ENCODE assay signal across 1 cellular context in genomic region chr3:161275919-161276318, GRCh38.
TF ChIP-seq lines count a peak whose summit lies in the region.

No MANE protein-coding gene starts in this region.

TF ChIP-seq in HepG2, 621 proteins besides CTCF, POLR2A, EP300 and RAD21:
- TF ChIP-seq, protein P1, sequence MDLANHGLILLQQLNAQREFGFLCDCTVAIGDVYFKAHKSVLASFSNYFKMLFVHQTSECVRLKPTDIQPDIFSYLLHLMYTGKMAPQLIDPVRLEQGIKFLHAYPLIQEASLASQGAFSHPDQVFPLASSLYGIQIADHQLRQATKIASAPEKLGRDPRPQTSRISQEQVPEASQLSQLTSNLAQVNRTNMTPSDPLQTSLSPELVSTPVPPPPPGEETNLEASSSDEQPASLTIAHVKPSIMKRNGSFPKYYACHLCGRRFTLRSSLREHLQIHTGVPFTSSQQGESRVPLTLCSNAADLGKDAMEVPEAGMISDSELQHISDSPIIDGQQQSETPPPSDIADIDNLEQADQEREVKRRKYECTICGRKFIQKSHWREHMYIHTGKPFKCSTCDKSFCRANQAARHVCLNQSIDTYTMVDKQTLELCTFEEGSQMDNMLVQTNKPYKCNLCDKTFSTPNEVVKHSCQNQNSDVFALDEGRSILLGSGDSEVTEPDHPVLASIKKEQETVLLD (CRISPR knock-in tag; IDR thresholded peaks at IDR 0.05; ENCODE audit: low read depth): no peak
- TF ChIP-seq ZBTB33 (CRISPR knock-in tag; IDR thresholded peaks at IDR 0.05) (no peak), ATF7 (IDR thresholded peaks at IDR 0.05) (no peak), ATF7 (CRISPR knock-in tag; IDR thresholded peaks at IDR 0.05) (no peak), CREB1 (IDR thresholded peaks at IDR 0.05) (no peak), CREB1 (CRISPR knock-in tag; IDR thresholded peaks at IDR 0.05) (no peak), PRDM4 (CRISPR knock-in tag; IDR thresholded peaks at IDR 0.05; ENCODE audit: borderline replicate concordance) (no peak), NFE2 (CRISPR knock-in tag; IDR thresholded peaks at IDR 0.05) (no peak), KAT8 (CRISPR knock-in tag; IDR thresholded peaks at IDR 0.05) (no peak), ZNF350 (CRISPR knock-in tag; IDR thresholded peaks at IDR 0.05; ENCODE audit: borderline replicate concordance, low read depth) (no peak), MYC (CRISPR knock-in tag; IDR thresholded peaks at IDR 0.05; ENCODE audit: borderline replicate concordance) (no peak), PCBP2 (optimal IDR thresholded peaks at IDR 0.05; ENCODE audit: low read depth, low read length, poor library complexity, severe bottlenecking) (no peak), MIXL1 (CRISPR knock-in tag; IDR thresholded peaks at IDR 0.05) (no peak), KDM6A (CRISPR knock-in tag; IDR thresholded peaks at IDR 0.05; ENCODE audit: low read depth) (no peak), ZBTB3 (CRISPR knock-in tag; IDR thresholded peaks at IDR 0.05; ENCODE audit: borderline replicate concordance, low read depth) (no peak), CERS6 (CRISPR knock-in tag; IDR thresholded peaks at IDR 0.05) (no peak), THAP7 (CRISPR knock-in tag; IDR thresholded peaks at IDR 0.05) (no peak), HMG20A (CRISPR knock-in tag; IDR thresholded peaks at IDR 0.05; ENCODE audit: borderline replicate concordance) (no peak), KAT2B (IDR thresholded peaks at IDR 0.05; ENCODE audit: borderline replicate concordance, low read depth, low read length) (no peak)
- TF ChIP-seq, protein P2, sequence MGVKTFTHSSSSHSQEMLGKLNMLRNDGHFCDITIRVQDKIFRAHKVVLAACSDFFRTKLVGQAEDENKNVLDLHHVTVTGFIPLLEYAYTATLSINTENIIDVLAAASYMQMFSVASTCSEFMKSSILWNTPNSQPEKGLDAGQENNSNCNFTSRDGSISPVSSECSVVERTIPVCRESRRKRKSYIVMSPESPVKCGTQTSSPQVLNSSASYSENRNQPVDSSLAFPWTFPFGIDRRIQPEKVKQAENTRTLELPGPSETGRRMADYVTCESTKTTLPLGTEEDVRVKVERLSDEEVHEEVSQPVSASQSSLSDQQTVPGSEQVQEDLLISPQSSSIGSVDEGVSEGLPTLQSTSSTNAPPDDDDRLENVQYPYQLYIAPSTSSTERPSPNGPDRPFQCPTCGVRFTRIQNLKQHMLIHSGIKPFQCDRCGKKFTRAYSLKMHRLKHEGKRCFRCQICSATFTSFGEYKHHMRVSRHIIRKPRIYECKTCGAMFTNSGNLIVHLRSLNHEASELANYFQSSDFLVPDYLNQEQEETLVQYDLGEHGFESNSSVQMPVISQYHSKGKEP (CRISPR knock-in tag; IDR thresholded peaks at IDR 0.05): no peak
